10 cellular contexts compared by ENCODE assay signal in genomic region chr10:79046991-79047874, GRCh38. TPM values are rescaled to one million over a fixed set of nuclear protein-coding genes. Genes with fewer than 3 reads are reported as not detected.
DNase-seq lines count a peak whose midpoint lies in the region; ATAC-seq and TF ChIP-seq lines count a peak whose summit lies in the region.
"Had no signal": no experiment of that assay in that cellular context is flagged by ENCODE, and none has a peak within 500 bp of the region (broad histone marks: within the 10 kb centered on the region; RNA-seq: fewer than 3 reads in every experiment).

No MANE protein-coding gene starts in this region.

- H3K4me2 ChIP-seq in SK-N-SH, result no peak overlapping the region

- H3K4me3 Mint-ChIP-seq in stimulated activated effector memory CD8-positive, alpha-beta T cell treated with anti-CD3 and anti-CD28 coated beads, Interleukin-12 subunit alpha, Interleukin-12 subunit beta, amount 100 ng/mL, for 72 hours, result peak overlapping the region; percentile 63

- H4K20me1 ChIP-seq in SK-N-SH (ENCODE audit: insufficient read depth), result no peaks in the 10 kb centered on the region

- H3K4me1 Mint-ChIP-seq in stimulated activated effector memory CD8-positive, alpha-beta T cell treated with anti-CD3 and anti-CD28 coated beads, Interleukin-12 subunit alpha, Interleukin-12 subunit beta, amount 100 ng/mL, for 72 hours, result peaks cover 33% of the 10 kb centered on the region

- H3F3A ChIP-seq in SK-N-SH (replicated peaks; ENCODE audit: insufficient read depth), result no peaks in the 10 kb centered on the region

- H3K4me3 ChIP-seq in SK-N-SH (ENCODE audit: low read depth in 2 of 2, low read length in 1 of 2), result no peak overlapping the region
- H3K4me3 ChIP-seq in testis, result no peak overlapping the region
- H3K4me3 ChIP-seq: gastrocnemius medialis had no signal

- no peak overlapping the region for H2AFZ ChIP-seq in SK-N-SH (ENCODE audit: low read depth)

- H3K9ac ChIP-seq in SK-N-SH, result no peak overlapping the region

- TF ChIP-seq CTCF in SK-N-SH (IDR thresholded peaks at IDR 0.05) (no peak), VCaP (conservative IDR thresholded peaks at IDR 0.05) (no peak), GM13977 (IDR thresholded peaks at IDR 0.05; ENCODE audit: extremely low read depth, insufficient read depth, missing control alignments) (no peak), testis (IDR thresholded peaks at IDR 0.05) (no peak)

- TF ChIP-seq RAD21 in SK-N-SH (IDR thresholded peaks at IDR 0.05; ENCODE audit: low read length), result no peak

- intact Hi-C loops in left ventricle myocardium superior (cut with micrococcal nuclease) (no loop called here), testis (cut with DNase I; ENCODE audit: low total_unique reads) (no loop called here)

- H3K9me3 Mint-ChIP-seq in stimulated activated effector memory CD8-positive, alpha-beta T cell treated with anti-CD3 and anti-CD28 coated beads, Interleukin-12 subunit alpha, Interleukin-12 subunit beta, amount 100 ng/mL, for 72 hours, result no peaks in the 10 kb centered on the region

- H3K4me1 ChIP-seq in SK-N-SH (ENCODE audit: control insufficient read depth in 1 of 2, insufficient read depth in 2 of 2, low read depth in 1 of 2, low read length in 1 of 2) (peaks cover 13 to 62% of the 10 kb centered on the region in 2 experiments; a peak in 2 of 4 replicates), testis (peaks cover 2% of the 10 kb centered on the region)

- H3K27ac ChIP-seq in SK-N-SH (ENCODE audit: low read depth in 2 of 2, low read length in 1 of 2), result peak overlapping the region in 1 of 2 experiments; percentile 96; a peak in 2 of 4 replicates
- peak overlapping the region; percentile 68; the same call in 1 of the 2 replicates for H3K27ac ChIP-seq in VCaP
- no peak overlapping the region for H3K27ac ChIP-seq in testis
- H3K27ac ChIP-seq: 22Rv1, gastrocnemius medialis had no signal

- no peaks in the 10 kb centered on the region for H3K79me2 ChIP-seq in SK-N-SH (ENCODE audit: insufficient read depth)

- peak; percentile 23; the same call in 2 of the 3 replicates for ATAC-seq in SK-N-SH treated with all-trans-retinoic acid at 6 μM for 48 hours
- ATAC-seq in left ventricle myocardium superior, result peak; percentile 77
- peak; percentile 11 for ATAC-seq in stimulated activated effector memory CD8-positive, alpha-beta T cell treated with anti-CD3 and anti-CD28 coated beads, Interleukin-12 subunit alpha, Interleukin-12 subunit beta, amount 100 ng/mL, for 72 hours
- ATAC-seq: gastrocnemius medialis had no signal

- peak overlapping the region; percentile 96 for H3K27ac Mint-ChIP-seq in stimulated activated effector memory CD8-positive, alpha-beta T cell treated with anti-CD3 and anti-CD28 coated beads, Interleukin-12 subunit alpha, Interleukin-12 subunit beta, amount 100 ng/mL, for 72 hours

- H3K36me3 Mint-ChIP-seq in stimulated activated effector memory CD8-positive, alpha-beta T cell treated with anti-CD3 and anti-CD28 coated beads, Interleukin-12 subunit alpha, Interleukin-12 subunit beta, amount 100 ng/mL, for 72 hours, result no peaks in the 10 kb centered on the region

- TF ChIP-seq POLR2A in testis (IDR thresholded peaks at IDR 0.05), result no peak

- POLR2A ChIA-PET in SK-N-SH (lab: Yijun Ruan, JAX), result interaction anchor here (1.1 kb wide), 1 partner anchor 73 kb away, joined by 4 read pairs; no protein-coding TSS in a partner anchor

- H3K36me3 ChIP-seq in SK-N-SH (replicated peaks in 1 of 2; ENCODE audit: control insufficient read depth in 1 of 2, insufficient read depth in 2 of 2, low read length in 1 of 2) (no peaks in the 10 kb centered on the region), testis (ENCODE audit: low read depth, missing control alignments) (no peaks in the 10 kb centered on the region)
- H3K36me3 ChIP-seq: gastrocnemius medialis had no signal

- DNase-seq in SK-N-SH (no peak), left ventricle myocardium superior (no peak), HCEC 1CT (no peak), GM13977 (ENCODE audit: low spot score) (no peak), testis (no peak)
- no peak for DNase-seq in stimulated activated effector memory CD8-positive, alpha-beta T cell treated with anti-CD3 and anti-CD28 coated beads, Interleukin-12 subunit alpha, Interleukin-12 subunit beta, amount 100 ng/mL, for 72 hours (ENCODE audit: low spot score in 2 of 2)
- DNase-seq: gastrocnemius medialis had no signal

- no peaks in the 10 kb centered on the region for H3K9me3 ChIP-seq in SK-N-SH
- H3K9me3 ChIP-seq in testis, result no peaks in the 10 kb centered on the region
- H3K9me3 ChIP-seq: gastrocnemius medialis had no signal

- WGBS in SK-N-SH (ENCODE audit: low lambda C conversion rate), result 90% methylated on average over 8 of the region's 8 CpGs
- WGBS in testis, 2 donors, result 86 to 88% methylated on average over 8 of the region's 8 CpGs

- CTCF ChIA-PET in SK-N-SH (lab: Yijun Ruan, JAX), result interaction anchor here (0.6 to 1.9 kb wide), 2 partner anchors 73 to 74 kb away, joined by 3 to 6 read pairs; no protein-coding TSS in a partner anchor

- H3K27me3 ChIP-seq in SK-N-SH (ENCODE audit: insufficient read depth), result no peaks in the 10 kb centered on the region
- no peaks in the 10 kb centered on the region for H3K27me3 ChIP-seq in testis
- H3K27me3 ChIP-seq: gastrocnemius medialis had no signal

- H3K9me2 ChIP-seq in SK-N-SH, result no peaks in the 10 kb centered on the region

- no peak for TF ChIP-seq EP300 in SK-N-SH (IDR thresholded peaks at IDR 0.05; ENCODE audit: borderline replicate concordance in 1 of 2, low read depth in 1 of 2, low read length in 1 of 2)

- in situ Hi-C loops in GM13977 (cut with MboI; ENCODE audit: low pct_unique_long_range_greater_than_20kb, low sequenced_read_pairs, unreplicated experiment), result no loop called here

TF ChIP-seq in SK-N-SH treated with all-trans-retinoic acid at 6 μM for 48 hours, 23 proteins besides CTCF, POLR2A, EP300 and RAD21 (continues in another document):
- no peak for TF ChIP-seq ZFP30 (CRISPR knock-in tag; IDR thresholded peaks at IDR 0.05)
- no peak for TF ChIP-seq ISL1 (CRISPR knock-in tag; IDR thresholded peaks at IDR 0.05)
- TF ChIP-seq, protein P1, sequence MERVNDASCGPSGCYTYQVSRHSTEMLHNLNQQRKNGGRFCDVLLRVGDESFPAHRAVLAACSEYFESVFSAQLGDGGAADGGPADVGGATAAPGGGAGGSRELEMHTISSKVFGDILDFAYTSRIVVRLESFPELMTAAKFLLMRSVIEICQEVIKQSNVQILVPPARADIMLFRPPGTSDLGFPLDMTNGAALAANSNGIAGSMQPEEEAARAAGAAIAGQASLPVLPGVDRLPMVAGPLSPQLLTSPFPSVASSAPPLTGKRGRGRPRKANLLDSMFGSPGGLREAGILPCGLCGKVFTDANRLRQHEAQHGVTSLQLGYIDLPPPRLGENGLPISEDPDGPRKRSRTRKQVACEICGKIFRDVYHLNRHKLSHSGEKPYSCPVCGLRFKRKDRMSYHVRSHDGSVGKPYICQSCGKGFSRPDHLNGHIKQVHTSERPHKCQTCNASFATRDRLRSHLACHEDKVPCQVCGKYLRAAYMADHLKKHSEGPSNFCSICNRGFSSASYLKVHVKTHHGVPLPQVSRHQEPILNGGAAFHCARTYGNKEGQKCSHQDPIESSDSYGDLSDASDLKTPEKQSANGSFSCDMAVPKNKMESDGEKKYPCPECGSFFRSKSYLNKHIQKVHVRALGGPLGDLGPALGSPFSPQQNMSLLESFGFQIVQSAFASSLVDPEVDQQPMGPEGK (CRISPR knock-in tag; IDR thresholded peaks at IDR 0.05; ENCODE audit: borderline replicate concordance), result no peak
- no peak for TF ChIP-seq CSDC2 (CRISPR knock-in tag; IDR thresholded peaks at IDR 0.05)
- TF ChIP-seq PPARA (CRISPR knock-in tag; IDR thresholded peaks at IDR 0.05; ENCODE audit: borderline replicate concordance), result no peak

TF ChIP-seq in SK-N-SH, 30 proteins besides CTCF, POLR2A, EP300 and RAD21:
- TF ChIP-seq RCOR1 (IDR thresholded peaks at IDR 0.05; ENCODE audit: low read length), result no peak
- TF ChIP-seq PBX3 (IDR thresholded peaks at IDR 0.05), result no peak
- no peak for TF ChIP-seq EZH2phosphoT487 (IDR thresholded peaks at IDR 0.05; ENCODE audit: borderline replicate concordance, low read depth)
- no peak for TF ChIP-seq ELF1 (IDR thresholded peaks at IDR 0.05)
- TF ChIP-seq JUND (IDR thresholded peaks at IDR 0.05), result no peak
- no peak for TF ChIP-seq YY1 (IDR thresholded peaks at IDR 0.05; ENCODE audit: low read depth)
- TF ChIP-seq, protein P2, sequence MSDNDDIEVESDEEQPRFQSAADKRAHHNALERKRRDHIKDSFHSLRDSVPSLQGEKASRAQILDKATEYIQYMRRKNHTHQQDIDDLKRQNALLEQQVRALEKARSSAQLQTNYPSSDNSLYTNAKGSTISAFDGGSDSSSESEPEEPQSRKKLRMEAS (IDR thresholded peaks at IDR 0.05; ENCODE audit: low read depth), result no peak
- no peak for TF ChIP-seq RXRA (IDR thresholded peaks at IDR 0.05; ENCODE audit: borderline replicate concordance, low read depth)

RNA-seq across cellular contexts. Expression of gene ZMIZ1, which starts 21.5 kb away (rescaled TPM):
- polyA plus RNA-seq in SK-N-SH (2012; rRNA removed) (6.6 and 23.5 TPM in 2 replicates), testis (ENCODE audit: insufficient read depth, low read depth, low replicate concordance) (15.2 TPM)
- polyA plus RNA-seq in SK-N-SH (2012; cell fraction: cytosol; rRNA removed), result 13.6 and 23.5 TPM in 2 replicates
- 39.0 and 44.8 TPM in 2 replicates for polyA plus RNA-seq in SK-N-SH (2012; cell fraction: nucleus; rRNA removed)
- total RNA-seq in left ventricle myocardium superior (49.5 TPM), testis (10 to 100 TPM; 18.8 to 22.0 TPM)

Comparison
In these comparisons a context has a peak if more than half of its experiments do, and no peak if none do; other contexts are left out.
1. ATAC-seq: peak in every context shown above with its lines; median percentile 77 in left ventricle myocardium superior; 23 in SK-N-SH treated with all-trans-retinoic acid at 6 μM for 48 hours; 11 in stimulated activated effector memory CD8-positive, alpha-beta T cell treated with anti-CD3 and anti-CD28 coated beads, Interleukin-12 subunit alpha, Interleukin-12 subunit beta, amount 100 ng/mL, for 72 hours.